3 cellular contexts compared by ENCODE assay signal in genomic region chr15:26212109-26212508, GRCh38.
"Had no signal": no experiment of that assay in that cellular context is flagged by ENCODE, and none has a peak within 500 bp of the region (broad histone marks: within the 10 kb centered on the region; RNA-seq: fewer than 3 reads in every experiment).

No MANE protein-coding gene starts in this region.

- ATAC-seq: GM12878 had no signal

- H3K4me3 ChIP-seq: GM12878 had no signal

- DNase-seq: GDM1, GF-D8 had no signal
